In the genomic region with DNA sequence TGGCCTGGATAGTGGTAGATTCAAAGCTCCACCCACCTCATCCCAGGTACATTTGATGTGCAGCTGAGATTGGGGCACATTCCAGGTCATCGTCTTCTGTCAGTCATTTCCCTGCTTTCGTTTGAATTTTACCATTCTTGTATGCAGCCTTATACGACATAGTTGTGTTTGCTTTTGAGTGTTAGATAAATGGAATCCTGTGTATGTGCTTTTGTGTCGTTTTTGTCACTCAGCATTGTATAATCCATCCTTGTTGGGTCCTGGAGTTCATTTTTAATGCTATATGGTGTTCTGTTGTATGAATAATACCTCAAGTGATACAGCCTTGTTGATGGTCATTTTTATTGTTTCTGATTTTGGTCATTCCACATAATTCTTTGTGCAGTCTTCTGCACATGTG, we compare ENCODE assay signal across 21 cellular contexts. TPM values are rescaled to one million over a fixed set of nuclear protein-coding genes. Genes with fewer than 3 reads are reported as not detected.
A peak's percentile ranks its signal among the peaks of the same experiment; 100 is the strongest.
DNase-seq lines count a peak whose midpoint lies in the region; ATAC-seq and TF ChIP-seq lines count a peak whose summit lies in the region.
"Had no signal": no experiment of that assay in that cellular context is flagged by ENCODE, and none has a peak within 500 bp of the region (broad histone marks: within the 10 kb centered on the region; RNA-seq: fewer than 3 reads in every experiment).

No MANE protein-coding gene starts in this region.

- H2AFZ ChIP-seq in Loucy (ENCODE audit: low read length): no peak overlapping the region

- H3K36me3 ChIP-seq in Loucy (ENCODE audit: insufficient read depth, low read length): peaks cover 52% of the 10 kb centered on the region; the same call in 1 of the 2 replicates
- H3K36me3 ChIP-seq in psoas muscle (ENCODE audit: insufficient read depth in 1 of 2, low read depth in 1 of 2): peaks cover 6 to 63% of the 10 kb centered on the region in 2 donors

- H3K9me2 ChIP-seq in Loucy (replicated peaks; ENCODE audit: low read depth, low read length): no peaks in the 10 kb centered on the region

- no peaks in the 10 kb centered on the region for H4K20me1 ChIP-seq in Loucy (ENCODE audit: insufficient read depth, low read length, poor library complexity, severe bottlenecking)

- peak overlapping the region; percentile 40 for H3K27ac Mint-ChIP-seq in activated naive CD4-positive, alpha-beta T cell treated with anti-CD3 and anti-CD28 coated beads, Interleukin-2, amount 10 ng/mL, durations not matched to agents 7 days and 5 days
- no peak overlapping the region for H3K27ac Mint-ChIP-seq in activated naive CD4-positive, alpha-beta T cell treated with anti-CD3 and anti-CD28 coated beads, Interleukin-2, amount 50 U/mL, for 72 hours
- H3K27ac Mint-ChIP-seq in nephron progenitor cell: peak overlapping the region; percentile 66
- H3K27ac Mint-ChIP-seq: CD4-positive, alpha-beta T cell had no signal

- H3K4me3 ChIP-seq in Loucy (ENCODE audit: low read length, poor library complexity, severe bottlenecking) (no peak overlapping the region), psoas muscle (no peak overlapping the region)
- H3K4me3 ChIP-seq: BLaER1 treated with 17β-estradiol and CSF1 and Interleukin-3, amounts not matched to agents 10 nM and 100 nM; Peyer's patch had no signal

- peaks cover 51% of the 10 kb centered on the region for H3K36me3 Mint-ChIP-seq in activated naive CD4-positive, alpha-beta T cell treated with anti-CD3 and anti-CD28 coated beads, Interleukin-2, amount 10 ng/mL, durations not matched to agents 7 days and 5 days
- H3K36me3 Mint-ChIP-seq in activated naive CD4-positive, alpha-beta T cell treated with anti-CD3 and anti-CD28 coated beads, Interleukin-2, amount 50 U/mL, for 72 hours: peaks cover 18 to 26% of the 10 kb centered on the region in 2 donors
- peaks cover 62% of the 10 kb centered on the region for H3K36me3 Mint-ChIP-seq in nephron progenitor cell (ENCODE audit: low read depth)

- no peak overlapping the region for H3K9ac ChIP-seq in Loucy (ENCODE audit: low read depth, low read length, poor library complexity, severe bottlenecking)

- no peak overlapping the region for H3K4me3 Mint-ChIP-seq in activated naive CD4-positive, alpha-beta T cell treated with anti-CD3 and anti-CD28 coated beads, Interleukin-2, amount 10 ng/mL, durations not matched to agents 7 days and 5 days
- no peak overlapping the region for H3K4me3 Mint-ChIP-seq in nephron progenitor cell
- H3K4me3 Mint-ChIP-seq: CD4-positive, alpha-beta T cell had no signal

- peaks cover 5% of the 10 kb centered on the region for H3K4me1 Mint-ChIP-seq in activated naive CD4-positive, alpha-beta T cell treated with anti-CD3 and anti-CD28 coated beads, Interleukin-2, amount 10 ng/mL, durations not matched to agents 7 days and 5 days
- peaks cover 7% of the 10 kb centered on the region for H3K4me1 Mint-ChIP-seq in nephron progenitor cell

- no peak for ATAC-seq in activated naive CD4-positive, alpha-beta T cell treated with anti-CD3 and anti-CD28 coated beads, Interleukin-2, amount 50 U/mL, for 72 hours
- ATAC-seq in psoas muscle: no peak

- H3K4me2 ChIP-seq in Loucy (ENCODE audit: low read depth, low read length, poor library complexity, severe bottlenecking): peak overlapping the region; percentile 2

- no peaks in the 10 kb centered on the region for H3K9me3 Mint-ChIP-seq in activated naive CD4-positive, alpha-beta T cell treated with anti-CD3 and anti-CD28 coated beads, Interleukin-2, amount 10 ng/mL, durations not matched to agents 7 days and 5 days
- no peaks in the 10 kb centered on the region for H3K9me3 Mint-ChIP-seq in activated naive CD4-positive, alpha-beta T cell treated with anti-CD3 and anti-CD28 coated beads, Interleukin-2, amount 50 U/mL, for 72 hours
- no peaks in the 10 kb centered on the region for H3K9me3 Mint-ChIP-seq in nephron progenitor cell
- H3K9me3 Mint-ChIP-seq: CD4-positive, alpha-beta T cell had no signal

- H3K4me1 ChIP-seq in Loucy (ENCODE audit: insufficient read depth, low read length, poor library complexity, severe bottlenecking) (peaks cover 1% of the 10 kb centered on the region), psoas muscle (peaks cover 16% of the 10 kb centered on the region)

- intact Hi-C loops in psoas muscle (cut with DNase I): loop anchor here in 1 of 2 donors (5.0 kb wide), 1 partner anchor 35 kb away; no protein-coding TSS in a partner anchor

- H3K27me3 ChIP-seq in Loucy (ENCODE audit: insufficient read depth, low read length, poor library complexity, severe bottlenecking) (no peaks in the 10 kb centered on the region), psoas muscle (ENCODE audit: insufficient read depth in 3 of 3, low read length in 2 of 3) (no peaks in the 10 kb centered on the region)
- H3K27me3 ChIP-seq: BLaER1 treated with 17β-estradiol and CSF1 and Interleukin-3, amounts not matched to agents 10 nM and 100 nM; Peyer's patch had no signal

- TF ChIP-seq CTCF in Loucy (conservative IDR thresholded peaks at IDR 0.05; ENCODE audit: low read length) (no peak), nephron progenitor cell (IDR thresholded peaks at IDR 0.05) (no peak), psoas muscle (IDR thresholded peaks at IDR 0.05) (no peak)

- no peaks in the 10 kb centered on the region for H3K9me3 ChIP-seq in Loucy (ENCODE audit: insufficient read depth, low read depth, low read length)
- H3K9me3 ChIP-seq in psoas muscle: no peaks in the 10 kb centered on the region
- H3K9me3 ChIP-seq: BLaER1 treated with 17β-estradiol and CSF1 and Interleukin-3, amounts not matched to agents 10 nM and 100 nM; Peyer's patch had no signal

- 0 out of 2 replicates have a peak, but pooled peaks cover 2% of the 10 kb centered on the region for H3F3A ChIP-seq in Loucy (ENCODE audit: low read depth)

- 88 to 91% (median 88%) methylated on average over 4 of the region's 4 CpGs for WGBS in psoas muscle, 3 donors

- no peak for DNase-seq in activated naive CD4-positive, alpha-beta T cell treated with anti-CD3 and anti-CD28 coated beads, Interleukin-2, amount 10 ng/mL, durations not matched to agents 7 days and 5 days
- no peak for DNase-seq in activated naive CD4-positive, alpha-beta T cell treated with anti-CD3 and anti-CD28 coated beads, Interleukin-2, amount 50 U/mL, for 72 hours (ENCODE audit: low spot score in 2 of 2)
- DNase-seq in nephron progenitor cell (no peak), NCI-H345 treated with DMSO at 0.1 percent for 48 hours (lab: John Stamatoyannopoulos, UW; ENCODE audit: unreplicated experiment) (no peak), psoas muscle (no peak)
- DNase-seq: AML-193; CD4-positive, alpha-beta T cell; DMS53; KG1; NCI-H1048; NCI-H1417; NCI-H1694 treated with DMSO at 0.1 percent for 48 hours; NCI-H2081; NCI-H2227 treated with DMSO at 0.1 percent for 48 hours; NCI-H510A; NCI-H69; Peyer's patch; SHP77 treated with DMSO at 0.1 percent for 48 hours; T-helper 1 cell had no signal

- no peak overlapping the region for H3K27ac ChIP-seq in psoas muscle
- H3K27ac ChIP-seq: Peyer's patch had no signal

- CTCF ChIA-PET in activated naive CD4-positive, alpha-beta T cell treated with anti-CD3 and anti-CD28 coated beads, Interleukin-2, amount 10 ng/mL, durations not matched to agents 7 days and 5 days (lab: Charles Lee): no interaction called here

- peaks cover 29% of the 10 kb centered on the region for H3K79me2 ChIP-seq in Loucy (ENCODE audit: insufficient read depth, low read length)

- no peaks in the 10 kb centered on the region for H3K27me3 Mint-ChIP-seq in activated naive CD4-positive, alpha-beta T cell treated with anti-CD3 and anti-CD28 coated beads, Interleukin-2, amount 10 ng/mL, durations not matched to agents 7 days and 5 days
- peaks cover 3% of the 10 kb centered on the region for H3K27me3 Mint-ChIP-seq in nephron progenitor cell (ENCODE audit: low read depth, poor library complexity)
- H3K27me3 Mint-ChIP-seq: CD4-positive, alpha-beta T cell had no signal

RNA-seq across cellular contexts. Expression of gene RCCD1, which starts 7.3 kb away (rescaled TPM):
- 10 to 100 TPM; 37.7 to 58.7 TPM for total RNA-seq in activated naive CD4-positive, alpha-beta T cell treated with anti-CD3 and anti-CD28 coated beads, Interleukin-2, amount 50 U/mL, for 72 hours
- 1 to 10 TPM; 4.4 to 7.6 (median 5.3) TPM for total RNA-seq in psoas muscle
- 1 to 10 TPM; 6.0 to 6.8 (median 6.0) TPM for polyA plus RNA-seq in psoas muscle

RNA-seq across cellular contexts. Expression of gene UNC45A, which starts 26.9 kb away (rescaled TPM):
- 100 to 1,000 TPM in 1 of 2 donors, 10 to 100 TPM in 1; 75.5 to 112 TPM for total RNA-seq in activated naive CD4-positive, alpha-beta T cell treated with anti-CD3 and anti-CD28 coated beads, Interleukin-2, amount 50 U/mL, for 72 hours
- total RNA-seq in psoas muscle: 10 to 100 TPM; 11.0 to 17.5 (median 12.1) TPM
- 10 to 100 TPM in 2 of 3 donors, 1 to 10 TPM in 1; 9.2 to 15.3 (median 11.2) TPM for polyA plus RNA-seq in psoas muscle

RNA-seq across cellular contexts. Expression of gene HDDC3, which starts 29.7 kb away (rescaled TPM):
- 10 to 100 TPM; 18.9 to 32.4 TPM for total RNA-seq in activated naive CD4-positive, alpha-beta T cell treated with anti-CD3 and anti-CD28 coated beads, Interleukin-2, amount 50 U/mL, for 72 hours
- 10 to 100 TPM in 3 of 4 donors, 1 to 10 TPM in 1; 9.9 to 25.5 (median 12.9) TPM for total RNA-seq in psoas muscle
- polyA plus RNA-seq in psoas muscle: 10 to 100 TPM in 2 of 3 donors, 1 to 10 TPM in 1; 7.2 to 23.9 (median 14.0) TPM

RNA-seq across cellular contexts. Expression of gene PRC1, which starts 32.3 kb away (rescaled TPM):
- total RNA-seq in activated naive CD4-positive, alpha-beta T cell treated with anti-CD3 and anti-CD28 coated beads, Interleukin-2, amount 50 U/mL, for 72 hours: 100 to 1,000 TPM; 115 to 233 TPM
- 1 to 10 TPM; 1.6 to 2.2 (median 1.9) TPM for total RNA-seq in psoas muscle
- polyA plus RNA-seq in psoas muscle: 1 to 10 TPM in 2 of 3 donors, under 1 TPM in 1; 0.68 to 3.5 (median 1.3) TPM

RNA-seq across cellular contexts. Expression of gene MAN2A2, which starts 58.9 kb away (rescaled TPM):
- total RNA-seq in activated naive CD4-positive, alpha-beta T cell treated with anti-CD3 and anti-CD28 coated beads, Interleukin-2, amount 50 U/mL, for 72 hours: 100 to 1,000 TPM in 1 of 2 donors, 10 to 100 TPM in 1; 99.8 to 225 TPM
- 100 to 1,000 TPM in 3 of 4 donors, 10 to 100 TPM in 1; 73.0 to 127 (median 121) TPM for total RNA-seq in psoas muscle
- polyA plus RNA-seq in psoas muscle: 100 to 1,000 TPM in 1 of 3 donors, 10 to 100 TPM in 2; 22.9 to 111 (median 41.5) TPM

Comparison
In these comparisons a context has a peak if more than half of its experiments do, and no peak if none do; other contexts are left out.
1. H3K27ac Mint-ChIP-seq: peak in activated naive CD4-positive, alpha-beta T cell treated with anti-CD3 and anti-CD28 coated beads, Interleukin-2, amount 10 ng/mL, durations not matched to agents 7 days and 5 days (single experiment) and nephron progenitor cell (single experiment); none in activated naive CD4-positive, alpha-beta T cell treated with anti-CD3 and anti-CD28 coated beads, Interleukin-2, amount 50 U/mL, for 72 hours (0 of 2).
2. RNA of gene RCCD1, which starts 7.3 kb away (total RNA-seq): 37.7 to 58.7 TPM in activated naive CD4-positive, alpha-beta T cell treated with anti-CD3 and anti-CD28 coated beads, Interleukin-2, amount 50 U/mL, for 72 hours; 4.4 to 7.6 TPM in psoas muscle; every median in the first group is over 4 times any median in the second.
3. RNA of gene UNC45A, which starts 26.9 kb away (total RNA-seq): 75.5 to 112 TPM in activated naive CD4-positive, alpha-beta T cell treated with anti-CD3 and anti-CD28 coated beads, Interleukin-2, amount 50 U/mL, for 72 hours; 11.0 to 17.5 TPM in psoas muscle; every median in the first group is over 4 times any median in the second.